34 cellular contexts compared by ENCODE assay signal in genomic region chr4:13047591-13047990, GRCh38.
"Had no signal": no experiment of that assay in that cellular context is flagged by ENCODE, and none has a peak within 500 bp of the region (broad histone marks: within the 10 kb centered on the region; RNA-seq: fewer than 3 reads in every experiment).

No MANE protein-coding gene starts in this region.

- H3K27me3 ChIP-seq: adrenal gland, body of pancreas, brain microvascular endothelial cell, breast epithelium had no signal

- H3K4me3 ChIP-seq: adrenal gland, body of pancreas, breast epithelium, coronary artery had no signal

- H3K36me3 ChIP-seq: adrenal gland, brain microvascular endothelial cell, breast epithelium had no signal

- H3K4me1 ChIP-seq: adrenal gland, body of pancreas, breast epithelium had no signal

- FAIRE-seq: astrocyte, colon, TTC549 had no signal

- H3K27ac ChIP-seq: adrenal gland, body of pancreas, brain microvascular endothelial cell, breast epithelium, coronary artery, VCaP had no signal

- ATAC-seq: activated CD8-positive, alpha-beta T cell treated with anti-CD3 and anti-CD28 coated beads for 36 hours; activated naive CD4-positive, alpha-beta T cell treated with anti-CD3 and anti-CD28 coated beads, Interleukin-2, amount 50 U/mL, for 72 hours; activated T-cell treated with anti-CD3 and anti-CD28 coated beads, Interleukin-2, amount 50 U/mL, for 4 hours; activated T-cell treated with anti-CD3 and anti-CD28 coated beads, Interleukin-2, amount 50 U/mL, for 72 hours; activated T-helper 17 cell treated with anti-CD3 and anti-CD28 coated beads, Interleukin-2, amount 50 U/mL, for 72 hours; body of pancreas had no signal

- DNase-seq: activated B cell treated with CpG ODN at 0.5 μM for 24 hours; activated CD4-positive, alpha-beta memory T cell treated with anti-CD3 and anti-CD28 coated beads for 36 hours; activated CD4-positive, alpha-beta T cell treated with anti-CD3 and anti-CD28 coated beads for 4 hours; activated CD4-positive, alpha-beta T cell treated with anti-CD3 and anti-CD28 coated beads, Interleukin-2, amount 10 ng/mL, durations not matched to agents 24 days and 14 days; activated CD4-positive, alpha-beta T cell treated with anti-CD3 and anti-CD28 coated beads, Interleukin-2, amount 50 U/mL, for 1 hour; activated CD4-positive, alpha-beta T cell treated with anti-CD3 and anti-CD28 coated beads, Interleukin-2, amount 50 U/mL, for 4 hours; activated CD4-positive, CD25-positive, alpha-beta regulatory T cell treated with anti-CD3 and anti-CD28 coated beads, Interleukin-2, amount 50 U/mL, for 72 hours; activated CD8-positive, alpha-beta memory T cell treated with anti-CD3 and anti-CD28 coated beads, Interleukin-2, amount 50 U/mL, for 4 hours; activated CD8-positive, alpha-beta T cell treated with anti-CD3 and anti-CD28 coated beads for 36 hours; activated effector memory CD4-positive, alpha-beta T cell treated with anti-CD3 and anti-CD28 coated beads, Interleukin-2, amount 50 U/mL, for 16 hours; activated gamma-delta T cell treated with Interleukin-2 at 50 U/mL for 16 hours; activated naive CD4-positive, alpha-beta T cell; activated naive CD4-positive, alpha-beta T cell treated with anti-CD3 and anti-CD28 coated beads for 36 hours; activated naive CD4-positive, alpha-beta T cell treated with anti-CD3 and anti-CD28 coated beads, Interleukin-2, amount 50 U/mL, for 16 hours; activated naive CD8-positive, alpha-beta T cell treated with anti-CD3 and anti-CD28 coated beads for 36 hours; activated T-cell treated with anti-CD3 and anti-CD28 coated beads for 4 hours; activated T-cell treated with anti-CD3 and anti-CD28 coated beads, Interleukin-2, amount 50 U/mL, for 1 hour; activated T-cell treated with anti-CD3 and anti-CD28 coated beads, Interleukin-2, amount 50 U/mL, for 4 hours; activated T-cell treated with anti-CD3 and anti-CD28 coated beads, Interleukin-2, amount 50 U/mL, for 72 hours; adrenal gland; amniotic stem cell; aorta; body of pancreas; brain microvascular endothelial cell; central memory CD4-positive, alpha-beta T cell; T-helper 9 cell had no signal

- H3K9me3 ChIP-seq: adrenal gland, body of pancreas, breast epithelium had no signal
